Comparison of ENCODE assay signal across 17 cellular contexts in genomic region chr1:178683304-178683703, GRCh38. TPM values are rescaled to one million over a fixed set of nuclear protein-coding genes. Genes with fewer than 3 reads are reported as not detected.
DNase-seq lines count a peak whose midpoint lies in the region; ATAC-seq and TF ChIP-seq lines count a peak whose summit lies in the region.
"Had no signal": no experiment of that assay in that cellular context is flagged by ENCODE, and none has a peak within 500 bp of the region (broad histone marks: within the 10 kb centered on the region; RNA-seq: fewer than 3 reads in every experiment).

No MANE protein-coding gene starts in this region.

- intact Hi-C loops in PC-9 (cut with micrococcal nuclease; ENCODE audit: unreplicated experiment): no loop called here
- intact Hi-C loops in naive thymus-derived CD4-positive, alpha-beta T cell (cut with micrococcal nuclease): no loop called here

- CTCF ChIA-PET in PC-9 (lab: Charles Lee): no interaction called here
- CTCF ChIA-PET in naive thymus-derived CD4-positive, alpha-beta T cell (lab: Charles Lee): no interaction called here

- BruUV-seq in PC-9 (replicated peaks; lab: Mats Ljungman, UMichigan): no TSS peak

- H3K27ac ChIP-seq in PC-9 (peak overlapping the region; percentile 96), substantia nigra (ENCODE audit: low read depth, low read length, poor library complexity, severe bottlenecking) (no peak overlapping the region)
- no peak overlapping the region for H3K27ac ChIP-seq in naive thymus-derived CD4-positive, alpha-beta T cell (ENCODE audit: low read depth, low read length)

- H3K4me3 Mint-ChIP-seq in HFFc6: no peak overlapping the region
- no peak overlapping the region for H3K4me3 Mint-ChIP-seq in naive thymus-derived CD4-positive, alpha-beta T cell

- H4K20me1 ChIP-seq in PC-9 (ENCODE audit: insufficient read depth): no peaks in the 10 kb centered on the region

- H3K9me3 ChIP-seq in PC-9 (ENCODE audit: insufficient read depth, low read depth): peaks cover 17% of the 10 kb centered on the region; the same call in 1 of the 2 replicates
- no peaks in the 10 kb centered on the region for H3K9me3 ChIP-seq in naive thymus-derived CD4-positive, alpha-beta T cell (ENCODE audit: control insufficient read depth in 2 of 3, low read length in 3 of 3)
- H3K9me3 ChIP-seq: HAP-1 had no signal

- POLR2A ChIA-PET in PC-9 (lab: Charles Lee; ENCODE audit: unreplicated experiment): no interaction called here
- POLR2A ChIA-PET in naive thymus-derived CD4-positive, alpha-beta T cell (lab: Charles Lee): no interaction called here

- no peaks in the 10 kb centered on the region for H3K27me3 ChIP-seq in PC-9 (ENCODE audit: insufficient read depth, low read depth)
- H3K27me3 ChIP-seq in naive thymus-derived CD4-positive, alpha-beta T cell (ENCODE audit: control insufficient read depth in 2 of 2, insufficient read depth in 2 of 2, low read length in 2 of 2): no peaks in the 10 kb centered on the region

- H2AFZ ChIP-seq in PC-9: no peak overlapping the region

- no peaks in the 10 kb centered on the region; the same call in 1 of the 2 replicates for H3K27me3 Mint-ChIP-seq in HFFc6 (ENCODE audit: insufficient read depth)
- peaks cover 0 to 5% (median 0%) of the 10 kb centered on the region in 5 donors for H3K27me3 Mint-ChIP-seq in naive thymus-derived CD4-positive, alpha-beta T cell
- H3K27me3 Mint-ChIP-seq: B cell had no signal

- no peaks in the 10 kb centered on the region for H3K79me2 ChIP-seq in PC-9 (ENCODE audit: low read depth)

- no peak for TF ChIP-seq CTCF in HFFc6 (IDR thresholded peaks at IDR 0.05)
- TF ChIP-seq CTCF in PC-9 (conservative IDR thresholded peaks at IDR 0.05): no peak
- TF ChIP-seq CTCF in fibroblast of villous mesenchyme (IDR thresholded peaks at IDR 0.05; ENCODE audit: insufficient read depth, low read depth, low read length): no peak
- no peak for TF ChIP-seq CTCF in omental fat pad (IDR thresholded peaks at IDR 0.05)

- H3K36me3 ChIP-seq in PC-9 (ENCODE audit: low read depth): peaks cover 10% of the 10 kb centered on the region; the same call in 1 of the 2 replicates
- H3K36me3 ChIP-seq in naive thymus-derived CD4-positive, alpha-beta T cell (ENCODE audit: control insufficient read depth in 2 of 3, insufficient read depth in 3 of 3, low read length in 3 of 3): no peaks in the 10 kb centered on the region
- H3K36me3 ChIP-seq: HAP-1 had no signal

- no peaks in the 10 kb centered on the region for H3K9me2 ChIP-seq in PC-9 (ENCODE audit: insufficient read depth)

- H3K9me3 Mint-ChIP-seq in HFFc6: no peaks in the 10 kb centered on the region
- no peaks in the 10 kb centered on the region for H3K9me3 Mint-ChIP-seq in naive thymus-derived CD4-positive, alpha-beta T cell

- H3K4me3 ChIP-seq in PC-9: no peak overlapping the region
- H3K4me3 ChIP-seq in fibroblast of villous mesenchyme (ENCODE audit: low read depth, low read length): no peak overlapping the region
- no peak overlapping the region for H3K4me3 ChIP-seq in naive thymus-derived CD4-positive, alpha-beta T cell (ENCODE audit: low read length)
- H3K4me3 ChIP-seq: HAP-1 had no signal

- H3K36me3 Mint-ChIP-seq in HFFc6 (ENCODE audit: low read depth): peaks cover 5% of the 10 kb centered on the region; the same call in 1 of the 2 replicates
- H3K36me3 Mint-ChIP-seq in naive thymus-derived CD4-positive, alpha-beta T cell: no peaks in the 10 kb centered on the region

- H3K4me1 ChIP-seq in PC-9 (replicated peaks; ENCODE audit: insufficient read depth): peaks cover 49% of the 10 kb centered on the region
- no peaks in the 10 kb centered on the region for H3K4me1 ChIP-seq in naive thymus-derived CD4-positive, alpha-beta T cell (ENCODE audit: control insufficient read depth in 2 of 2, insufficient read depth in 2 of 2, low read length in 2 of 2)
- H3K4me1 ChIP-seq: HAP-1 had no signal

- H3F3A ChIP-seq in PC-9 (ENCODE audit: insufficient read depth, low read depth): peaks cover 18% of the 10 kb centered on the region

- peak overlapping the region; percentile 72 for H3K4me2 ChIP-seq in PC-9

- peaks cover 46% of the 10 kb centered on the region for H3K4me1 Mint-ChIP-seq in HFFc6 (ENCODE audit: low read depth)
- H3K4me1 Mint-ChIP-seq in naive thymus-derived CD4-positive, alpha-beta T cell: peaks cover 0 to 6% (median 0%) of the 10 kb centered on the region in 7 donors

- DNase-seq in HFFc6 (no peak), PC-9 (no peak), fibroblast of villous mesenchyme (ENCODE audit: low read depth) (peak; percentile 16), substantia nigra (lab: John Stamatoyannopoulos, UW) (no peak), omental fat pad (ENCODE audit: low spot score) (no peak)
- no peak for DNase-seq in naive thymus-derived CD4-positive, alpha-beta T cell
- DNase-seq: COR-L47, GDM1, KBM-7, NCI-H1417 treated with DMSO at 0.1 percent for 48 hours, NCI-H187 treated with DMSO at 0.1 percent for 48 hours, NCI-H345, NCI-H524 treated with DMSO at 0.1 percent for 48 hours, PC-3 had no signal

- ATAC-seq in GM18498 (IDR thresholded peaks at IDR 0.05; ENCODE audit: unreplicated experiment): no peak
- no peak for ATAC-seq in naive thymus-derived CD4-positive, alpha-beta T cell
- no peak for ATAC-seq in omental fat pad (ENCODE audit: low FRiP score)
- ATAC-seq: PC-3 had no signal

- peak overlapping the region; percentile 86 for H3K27ac Mint-ChIP-seq in HFFc6
- H3K27ac Mint-ChIP-seq in naive thymus-derived CD4-positive, alpha-beta T cell: no peak overlapping the region

RNA-seq across cellular contexts. Expression of gene RALGPS2, which starts 41.7 kb away (rescaled TPM):
- 10 to 100 TPM; 41.5 to 59.2 (median 48.9) TPM for total RNA-seq in HFFc6 (2021; fragmentation: NEBNext Ultra II Directional; extraction: Animal tissue kit (Norgen Biotek cat#: 25700))
- total RNA-seq in PC-9 (2021) (49.8 and 62.4 TPM in 2 replicates), fibroblast of villous mesenchyme (38.0 and 41.6 TPM in 2 replicates), omental fat pad (10 to 100 TPM; 13.1 to 32.1 (median 21.4) TPM)
- 10 to 100 TPM in 4 of 5 experiments, 1 to 10 TPM in 1; 3.7 to 22.3 (median 18.2) TPM for total RNA-seq in naive thymus-derived CD4-positive, alpha-beta T cell
- 1 to 10 TPM; 7.7 to 9.3 TPM for polyA plus RNA-seq in naive thymus-derived CD4-positive, alpha-beta T cell
